8 cellular contexts compared by ENCODE assay signal in genomic region chr13:40982772-40983171, GRCh38. TPM values are rescaled to one million over a fixed set of nuclear protein-coding genes. Genes with fewer than 3 reads are reported as not detected.
A peak's percentile ranks its signal among the peaks of the same experiment; 100 is the strongest.
DNase-seq lines count a peak whose midpoint lies in the region; ATAC-seq and TF ChIP-seq lines count a peak whose summit lies in the region.

No MANE protein-coding gene starts in this region.

- H3K27ac Mint-ChIP-seq in activated CD8-positive, alpha-beta T cell treated with anti-CD3 and anti-CD28 coated beads for 36 hours = peak overlapping the region; percentile 92

- no peak overlapping the region for H2BK15ac ChIP-seq in IMR-90 (ENCODE audit: low read depth, low read length)

- H3K9me3 ChIP-seq in IMR-90 (ENCODE audit: control insufficient read depth, insufficient read depth, low read length) (no peaks in the 10 kb centered on the region), skeletal muscle tissue (ENCODE audit: control insufficient read depth in 3 of 3, low read length in 3 of 3) (no peaks in the 10 kb centered on the region)

- H3K36me3 Mint-ChIP-seq in activated CD8-positive, alpha-beta T cell treated with anti-CD3 and anti-CD28 coated beads for 36 hours (ENCODE audit: low read depth) = peaks cover 39% of the 10 kb centered on the region

- no peak for TF ChIP-seq POLR2A in IMR-90 (IDR thresholded peaks at IDR 0.05; ENCODE audit: low read depth, low read length)

- in situ Hi-C loops in IMR-90 (cut with MboI; ENCODE audit: low sequenced_read_pairs) = no loop called here

- H3K79me1 ChIP-seq in IMR-90 (ENCODE audit: low read depth in 1 of 2, low read length in 2 of 2) = peaks cover 26 to 54% of the 10 kb centered on the region in 2 experiments

- no peak overlapping the region for H2BK120ac ChIP-seq in IMR-90 (ENCODE audit: low read depth, low read length)

- POLR2A ChIA-PET in IMR-90 (lab: Charles Lee; ENCODE audit: unreplicated experiment) = no interaction called here
- POLR2A ChIA-PET in activated CD8-positive, alpha-beta T cell treated with anti-CD3 and anti-CD28 coated beads for 36 hours (lab: Charles Lee) = interaction anchor here (1.0 to 6.8 kb wide), 4 partner anchors 23 to 78 kb away, joined by 3 to 102 read pairs (median 6); partner anchors contain the start of genes ELF1 and WBP4

- no peak overlapping the region for H3K4ac ChIP-seq in IMR-90 (ENCODE audit: low read depth, low read length)

- no peak overlapping the region for H3K18ac ChIP-seq in IMR-90 (ENCODE audit: low read depth, low read length)

- no peak overlapping the region for H3K4me2 ChIP-seq in IMR-90 (ENCODE audit: low read depth, low read length)

- no peak overlapping the region for H3K4me3 ChIP-seq in IMR-90 (ENCODE audit: insufficient read depth, low read depth, low read length)
- no peak overlapping the region for H3K4me3 ChIP-seq in fibroblast of villous mesenchyme (ENCODE audit: low read depth, low read length)
- peak overlapping the region in 2 of 3 donors; percentile 8 to 53 for H3K4me3 ChIP-seq in skeletal muscle tissue (ENCODE audit: low read length in 3 of 3)

- H4K5ac ChIP-seq in IMR-90 (ENCODE audit: low read depth, low read length) = no peak overlapping the region

- H3K56ac ChIP-seq in IMR-90 (ENCODE audit: extremely low read depth, insufficient read depth, low read length) = no peak overlapping the region

- H3K9me3 Mint-ChIP-seq in activated CD8-positive, alpha-beta T cell treated with anti-CD3 and anti-CD28 coated beads for 36 hours = no peaks in the 10 kb centered on the region

- H3K4me3 Mint-ChIP-seq in activated CD8-positive, alpha-beta T cell treated with anti-CD3 and anti-CD28 coated beads for 36 hours = peak overlapping the region; percentile 99

- intact Hi-C loops in IMR-90 (cut with micrococcal nuclease) = no loop called here
- intact Hi-C loops in activated CD8-positive, alpha-beta T cell treated with anti-CD3 and anti-CD28 coated beads for 36 hours (cut with micrococcal nuclease) = loop anchor here (2.0 to 5.0 kb wide), 2 partner anchors 36 to 70 kb away; partner anchors contain the start of gene ELF1

- H3K4me1 ChIP-seq in IMR-90 (ENCODE audit: control insufficient read depth, insufficient read depth, low read length) (peaks cover 5% of the 10 kb centered on the region; the same call in 1 of the 2 replicates), skeletal muscle tissue (ENCODE audit: control insufficient read depth in 3 of 3, insufficient read depth in 3 of 3, low read length in 3 of 3) (peaks cover 19 to 31% (median 25%) of the 10 kb centered on the region in 3 donors)

- BruUV-seq in IMR-90 (replicated peaks; lab: Mats Ljungman, UMichigan) = no TSS peak

- no peak for ATAC-seq in IMR-90 (ENCODE audit: low read depth)
- peak; percentile 73 for ATAC-seq in activated CD8-positive, alpha-beta T cell treated with anti-CD3 and anti-CD28 coated beads for 36 hours

- H3K27me3 ChIP-seq in IMR-90 (ENCODE audit: control insufficient read depth, insufficient read depth, low read length) (no peaks in the 10 kb centered on the region), skeletal muscle tissue (ENCODE audit: control insufficient read depth in 3 of 3, insufficient read depth in 3 of 3, low read length in 3 of 3) (no peaks in the 10 kb centered on the region)

- H3K23ac ChIP-seq in IMR-90 (ENCODE audit: low read depth, low read length) = no peak overlapping the region

- H4K8ac ChIP-seq in IMR-90 (ENCODE audit: low read depth in 2 of 2, low read length in 2 of 2) = no peak overlapping the region

- no peak overlapping the region for H2BK5ac ChIP-seq in IMR-90 (ENCODE audit: low read depth, low read length, poor library complexity, severe bottlenecking)

- peaks cover 3% of the 10 kb centered on the region for H3K9me1 ChIP-seq in IMR-90 (ENCODE audit: insufficient read depth, low read length)

- no peak overlapping the region for H4K91ac ChIP-seq in IMR-90 (ENCODE audit: insufficient read depth, low read depth, low read length)

- H3K27me3 Mint-ChIP-seq in activated CD8-positive, alpha-beta T cell treated with anti-CD3 and anti-CD28 coated beads for 36 hours = no peaks in the 10 kb centered on the region

- H3K36me3 ChIP-seq in IMR-90 (ENCODE audit: control insufficient read depth, insufficient read depth, low read length) = peaks cover 5% of the 10 kb centered on the region; the same call in 1 of the 2 replicates
- peaks cover 0 to 1% (median 0%) of the 10 kb centered on the region in 3 donors for H3K36me3 ChIP-seq in skeletal muscle tissue (ENCODE audit: control insufficient read depth in 3 of 3, insufficient read depth in 3 of 3, low read length in 3 of 3)

- peaks cover 46% of the 10 kb centered on the region for H3K4me1 Mint-ChIP-seq in activated CD8-positive, alpha-beta T cell treated with anti-CD3 and anti-CD28 coated beads for 36 hours (ENCODE audit: low read depth)

- H2AFZ ChIP-seq in IMR-90 (replicated peaks; ENCODE audit: low read length, poor library complexity) = no peak overlapping the region

- no peak overlapping the region for H2AK9ac ChIP-seq in IMR-90 (replicated peaks; ENCODE audit: low read depth, low read length, poor library complexity)

- H3K9ac ChIP-seq in IMR-90 (ENCODE audit: low read depth, low read length) (no peak overlapping the region), skeletal muscle tissue (ENCODE audit: low read depth in 1 of 3, low read length in 3 of 3) (peak overlapping the region in 1 of 3 donors; percentile 63)

- no peak overlapping the region for H3K14ac ChIP-seq in IMR-90 (replicated peaks; ENCODE audit: low read depth, low read length)

- no peak overlapping the region for H2AK5ac ChIP-seq in IMR-90 (ENCODE audit: low read depth, low read length)

- dilution Hi-C loops in IMR-90 (cut with HindIII; ENCODE audit: low sequenced_read_pairs, unreplicated experiment) = no loop called here

- H3K27ac ChIP-seq in IMR-90 (ENCODE audit: insufficient read depth, low read length) (no peak overlapping the region), skeletal muscle tissue (ENCODE audit: low read depth, low read length) (peak overlapping the region; percentile 70)

- WGBS in IMR-90 (ENCODE audit: extremely low coverage in 2 of 2, insufficient read length in 1 of 2), 2 experiments = no CpG with 5 or more reads among the region's 3 CpGs

- CTCF ChIA-PET in IMR-90 (lab: Yijun Ruan, JAX) = interaction anchor here (1.0 kb wide), 1 partner anchor 8 kb away, joined by 3 read pairs; no protein-coding TSS in a partner anchor
- CTCF ChIA-PET in activated CD8-positive, alpha-beta T cell treated with anti-CD3 and anti-CD28 coated beads for 36 hours (lab: Charles Lee) = interaction anchor here (1.1 to 2.1 kb wide), 2 partner anchors 26 to 37 kb away, joined by 3 to 8 read pairs; partner anchors contain the start of gene ELF1

- TF ChIP-seq CTCF in GM20000 (IDR thresholded peaks at IDR 0.05; ENCODE audit: extremely low read depth, missing control alignments) (no peak), IMR-90 (conservative IDR thresholded peaks at IDR 0.05; ENCODE audit: low read depth, low read length) (no peak), fibroblast of villous mesenchyme (IDR thresholded peaks at IDR 0.05; ENCODE audit: insufficient read depth, low read depth, low read length) (no peak)
- no peak for TF ChIP-seq CTCF in activated CD8-positive, alpha-beta T cell treated with anti-CD3 and anti-CD28 coated beads for 36 hours (IDR thresholded peaks at IDR 0.05)

- H4K20me1 ChIP-seq in IMR-90 (ENCODE audit: insufficient read depth, low read length) = peaks cover 19% of the 10 kb centered on the region

- TF ChIP-seq RAD21 in IMR-90 (IDR thresholded peaks at IDR 0.05; ENCODE audit: low read length) = no peak

- no peak overlapping the region for H2BK20ac ChIP-seq in IMR-90 (ENCODE audit: low read depth, low read length)

- DNase-seq in Daoy (ENCODE audit: low read depth) = peak; percentile 30
- DNase-seq in GM20000 (ENCODE audit: low spot score) = peak; percentile 52
- DNase-seq in IMR-90 = peak; percentile 52
- DNase-seq in activated CD8-positive, alpha-beta T cell treated with anti-CD3 and anti-CD28 coated beads for 36 hours = peak; percentile 76
- DNase-seq in fibroblast of villous mesenchyme (ENCODE audit: low read depth) = peak; percentile 83
- DNase-seq in inferior parietal cortex (ENCODE audit: extremely low spot score) = no peak
- DNase-seq in AG08395 (ENCODE audit: low spot score) = no peak

TF ChIP-seq in IMR-90, 13 proteins besides CTCF, POLR2A, EP300 and RAD21:
- TF ChIP-seq FOS (IDR thresholded peaks at IDR 0.05; ENCODE audit: low read depth, low read length) = no peak
- TF ChIP-seq BHLHE40 (IDR thresholded peaks at IDR 0.05; ENCODE audit: low read depth, low read length) = no peak

RNA-seq across cellular contexts. Expression of gene ELF1, which starts 36.3 kb away (rescaled TPM):
- 8.7 and 11.3 TPM in 2 replicates for total RNA-seq in Daoy (2014; rRNA removed; shearing (Covaris generic))
- 27.6 and 36.9 TPM in 2 replicates for total RNA-seq in IMR-90 (2012; rRNA removed)
- polyA plus RNA-seq in IMR-90 (2012; rRNA removed) = 23.7 and 25.4 TPM in 2 replicates
- 11.7 and 15.9 TPM in 2 replicates for polyA plus RNA-seq in IMR-90 (2012; cell fraction: cytosol; rRNA removed)
- 10.8 and 27.3 TPM in 2 replicates for polyA plus RNA-seq in IMR-90 (2012; cell fraction: nucleus; rRNA removed; ENCODE audit: low replicate concordance)
- total RNA-seq in activated CD8-positive, alpha-beta T cell treated with anti-CD3 and anti-CD28 coated beads for 36 hours = 10 to 100 TPM; 85.2 to 88.2 TPM
- total RNA-seq in fibroblast of villous mesenchyme = 38.3 and 43.6 TPM in 2 replicates
- 33.9 TPM for total RNA-seq in skeletal muscle tissue

Comparison
In these comparisons a context has a peak if more than half of its experiments do, and no peak if none do; other contexts are left out.
1. DNase-seq: peak in Daoy (single experiment), GM20000 (single experiment), IMR-90 (single experiment), activated CD8-positive, alpha-beta T cell treated with anti-CD3 and anti-CD28 coated beads for 36 hours (single experiment) and fibroblast of villous mesenchyme (single experiment); none in inferior parietal cortex (single experiment) and AG08395 (single experiment).
2. H3K4me3 ChIP-seq: peak in skeletal muscle tissue (2 of 3); none in IMR-90 (single experiment) and fibroblast of villous mesenchyme (single experiment).